Comparison of ENCODE assay signal across 36 cellular contexts in the genomic region with DNA sequence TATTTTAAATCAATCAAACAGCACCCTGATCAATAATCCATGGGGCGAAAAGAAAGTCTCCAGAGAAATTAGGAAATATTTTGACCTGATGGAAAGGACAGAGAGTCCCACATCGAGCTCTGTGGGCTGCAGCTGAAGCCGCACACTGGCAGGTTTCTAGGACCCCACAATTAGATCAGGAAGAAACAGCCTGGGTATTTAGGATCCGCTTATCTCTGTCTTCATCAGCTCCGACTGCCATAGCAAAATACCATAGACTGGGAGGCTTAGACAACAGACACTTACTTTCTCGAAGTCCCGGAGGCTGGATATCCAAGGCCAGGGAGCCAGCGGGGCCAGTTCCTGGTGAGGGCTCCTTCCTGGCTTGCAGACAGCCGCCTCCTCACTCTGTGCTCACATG. TPM values are rescaled to one million over a fixed set of nuclear protein-coding genes. Genes with fewer than 3 reads are reported as not detected.
"Had no signal": no experiment of that assay in that cellular context is flagged by ENCODE, and none has a peak within 500 bp of the region (broad histone marks: within the 10 kb centered on the region; RNA-seq: fewer than 3 reads in every experiment).

No MANE protein-coding gene starts in this region.

- H3K27ac ChIP-seq: ascending aorta, breast epithelium, cardiac muscle cell, colonic mucosa, epithelial cell of prostate, esophagus squamous epithelium, gastroesophageal sphincter, heart right ventricle had no signal

- ATAC-seq: activated CD4-positive, alpha-beta T cell treated with anti-CD3 and anti-CD28 coated beads for 36 hours; activated CD8-positive, alpha-beta memory T cell treated with anti-CD3 and anti-CD28 coated beads, Interleukin-2, amount 10 ng/mL, durations not matched to agents 7 days and 5 days; activated CD8-positive, alpha-beta T cell treated with anti-CD3 and anti-CD28 coated beads, Interleukin-2, amount 10 ng/mL, durations not matched to agents 7 days and 5 days; activated naive CD4-positive, alpha-beta T cell treated with anti-CD3 and anti-CD28 coated beads, Interleukin-2, amount 50 U/mL, for 72 hours; gastroesophageal sphincter; heart right ventricle; T-helper 17 cell had no signal

- H3K27me3 ChIP-seq: ascending aorta, cardiac muscle cell, colonic mucosa, esophagus squamous epithelium, gastroesophageal sphincter had no signal

- H3K36me3 ChIP-seq: ascending aorta, breast epithelium, cardiac muscle cell, colonic mucosa, esophagus squamous epithelium, gastroesophageal sphincter, heart right ventricle had no signal

- H3K4me1 ChIP-seq: ascending aorta, breast epithelium, colonic mucosa, esophagus squamous epithelium, gastroesophageal sphincter, heart right ventricle had no signal

- H3K9me3 ChIP-seq: ascending aorta, breast epithelium, colonic mucosa, esophagus squamous epithelium, gastroesophageal sphincter, heart right ventricle had no signal

- DNase-seq: activated CD4-positive, alpha-beta memory T cell treated with anti-CD3 and anti-CD28 coated beads for 36 hours; activated CD4-positive, alpha-beta T cell treated with anti-CD3 and anti-CD28 coated beads for 36 hours; activated CD4-positive, alpha-beta T cell treated with anti-CD3 and anti-CD28 coated beads, Interleukin-2, amount 10 ng/mL, durations not matched to agents 24 days and 14 days; activated CD4-positive, CD25-positive, alpha-beta regulatory T cell; activated CD4-positive, CD25-positive, alpha-beta regulatory T cell treated with anti-CD3 and anti-CD28 coated beads, Interleukin-2, amount 50 U/mL, for 72 hours; activated CD8-positive, alpha-beta memory T cell treated with anti-CD3 and anti-CD28 coated beads, Interleukin-2, amount 10 ng/mL, durations not matched to agents 7 days and 5 days; activated CD8-positive, alpha-beta memory T cell treated with anti-CD3 and anti-CD28 coated beads, Interleukin-2, amount 50 U/mL, for 4 hours; activated CD8-positive, alpha-beta T cell treated with anti-CD3 and anti-CD28 coated beads, Interleukin-2, amount 10 ng/mL, durations not matched to agents 7 days and 5 days; activated gamma-delta T cell; activated naive CD4-positive, alpha-beta T cell; activated naive CD4-positive, alpha-beta T cell treated with anti-CD3 and anti-CD28 coated beads, Interleukin-2, amount 10 ng/mL, durations not matched to agents 7 days and 5 days; activated naive CD8-positive, alpha-beta T cell treated with anti-CD3 and anti-CD28 coated beads, Interleukin-2, amount 10 ng/mL, durations not matched to agents 7 days and 5 days; activated T-cell treated with anti-CD3 and anti-CD28 coated beads, Interleukin-2, amount 50 U/mL, for 1 hour; activated T-cell treated with anti-CD3 and anti-CD28 coated beads, Interleukin-2, amount 50 U/mL, for 48 hours; central memory CD4-positive, alpha-beta T cell; cerebellar nuclear complex; colonic mucosa; effector CD8-positive, alpha-beta T cell; esophagus squamous epithelium; foreskin melanocyte; heart right ventricle; T-helper 17 cell; T1000 had no signal

- H3K4me3 ChIP-seq: ascending aorta, breast epithelium, cardiac muscle cell, colonic mucosa, esophagus squamous epithelium, gastroesophageal sphincter, heart right ventricle had no signal

RNA-seq across cellular contexts. Expression of gene ATP2B3, which starts 45.1 kb away (rescaled TPM):
- total RNA-seq: activated CD4-positive, alpha-beta memory T cell treated with anti-CD3 and anti-CD28 coated beads for 36 hours; activated CD4-positive, alpha-beta T cell treated with anti-CD3 and anti-CD28 coated beads for 36 hours; activated CD4-positive, alpha-beta T cell treated with anti-CD3 and anti-CD28 coated beads, Interleukin-2, amount 10 ng/mL, durations not matched to agents 24 days and 14 days; activated CD8-positive, alpha-beta memory T cell treated with anti-CD3 and anti-CD28 coated beads for 36 hours; activated CD8-positive, alpha-beta memory T cell treated with anti-CD3 and anti-CD28 coated beads, Interleukin-2, amount 10 ng/mL, durations not matched to agents 7 days and 5 days; activated CD8-positive, alpha-beta T cell treated with anti-CD3 and anti-CD28 coated beads, Interleukin-2, amount 10 ng/mL, durations not matched to agents 7 days and 5 days; activated naive CD4-positive, alpha-beta T cell treated with anti-CD3 and anti-CD28 coated beads, Interleukin-2, amount 50 U/mL, for 72 hours; activated naive CD8-positive, alpha-beta T cell treated with anti-CD3 and anti-CD28 coated beads, Interleukin-2, amount 10 ng/mL, durations not matched to agents 7 days and 5 days; activated T-helper 2 cell treated with anti-CD3 and anti-CD28 coated beads, Interferon-gamma antibody, Interleukin-2, Interleukin-4, amounts not matched to agents 10 μg/mL and 5 μg/mL and 100 μg/mL, durations not matched to agents 14 hours and 24 hours and 36 hours; breast epithelium; dermis microvascular lymphatic vessel endothelial cell; esophagus squamous epithelium; fibroblast of lung; fibroblast of villous mesenchyme; glomerular endothelial cell; heart right ventricle; T-helper 17 cell had no signal
- polyA plus RNA-seq: esophagus, fibroblast of lung, heart right ventricle had no signal
